In genomic region chr17:67293251-67294203, GRCh38 we compare ENCODE assay signal across 1 cellular context.
TF ChIP-seq lines count a peak whose summit lies in the region.

No MANE protein-coding gene starts in this region.

TF ChIP-seq in HepG2, 621 proteins besides CTCF, POLR2A, EP300 and RAD21 (continued from another document and continues in another):
- TF ChIP-seq, protein P1, sequence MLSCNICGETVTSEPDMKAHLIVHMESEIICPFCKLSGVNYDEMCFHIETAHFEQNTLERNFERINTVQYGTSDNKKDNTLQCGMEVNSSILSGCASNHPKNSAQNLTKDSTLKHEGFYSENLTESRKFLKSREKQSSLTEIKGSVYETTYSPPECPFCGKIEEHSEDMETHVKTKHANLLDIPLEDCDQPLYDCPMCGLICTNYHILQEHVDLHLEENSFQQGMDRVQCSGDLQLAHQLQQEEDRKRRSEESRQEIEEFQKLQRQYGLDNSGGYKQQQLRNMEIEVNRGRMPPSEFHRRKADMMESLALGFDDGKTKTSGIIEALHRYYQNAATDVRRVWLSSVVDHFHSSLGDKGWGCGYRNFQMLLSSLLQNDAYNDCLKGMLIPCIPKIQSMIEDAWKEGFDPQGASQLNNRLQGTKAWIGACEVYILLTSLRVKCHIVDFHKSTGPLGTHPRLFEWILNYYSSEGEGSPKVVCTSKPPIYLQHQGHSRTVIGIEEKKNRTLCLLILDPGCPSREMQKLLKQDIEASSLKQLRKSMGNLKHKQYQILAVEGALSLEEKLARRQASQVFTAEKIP (CRISPR knock-in tag; IDR thresholded peaks at IDR 0.05; ENCODE audit: borderline replicate concordance): no peak
- TF ChIP-seq ZBTB20 (CRISPR knock-in tag; IDR thresholded peaks at IDR 0.05; ENCODE audit: borderline replicate concordance, low read depth) (no peak), RARA (CRISPR knock-in tag; IDR thresholded peaks at IDR 0.05) (no peak), ATF4 (CRISPR knock-in tag; IDR thresholded peaks at IDR 0.05) (no peak), ZNF143 (CRISPR knock-in tag; IDR thresholded peaks at IDR 0.05) (no peak), HNF1A (IDR thresholded peaks at IDR 0.05; ENCODE audit: low read depth) (no peak), HNF1A (CRISPR knock-in tag; IDR thresholded peaks at IDR 0.05; ENCODE audit: borderline replicate concordance) (no peak), ZNF343 (CRISPR knock-in tag; IDR thresholded peaks at IDR 0.05) (0 out of 2 replicates have a peak, but pooled peaks have one; percentile 45), ZNF501 (CRISPR knock-in tag; IDR thresholded peaks at IDR 0.05) (0 out of 2 replicates have a peak, but pooled peaks have one; percentile 37), ZNF30 (CRISPR knock-in tag; IDR thresholded peaks at IDR 0.05) (no peak), ZFP62 (CRISPR knock-in tag; IDR thresholded peaks at IDR 0.05) (no peak), ZBTB49 (CRISPR knock-in tag; IDR thresholded peaks at IDR 0.05; ENCODE audit: borderline replicate concordance) (no peak), HNRNPL (IDR thresholded peaks at IDR 0.05; ENCODE audit: low read depth, low read length) (no peak), ZSCAN5A (CRISPR knock-in tag; IDR thresholded peaks at IDR 0.05; ENCODE audit: borderline replicate concordance) (no peak), STAG1 (CRISPR knock-in tag; IDR thresholded peaks at IDR 0.05) (peak; percentile 91), GLI4 (CRISPR knock-in tag; IDR thresholded peaks at IDR 0.05; ENCODE audit: borderline replicate concordance) (no peak), REST (IDR thresholded peaks at IDR 0.05; ENCODE audit: borderline replicate concordance in 1 of 2, low read depth in 1 of 2, low read length in 2 of 2) (no peak), SOX6 (IDR thresholded peaks at IDR 0.05) (no peak), SOX6 (CRISPR knock-in tag; IDR thresholded peaks at IDR 0.05) (no peak; the same call in 1 of the 2 replicates), ZBTB21 (CRISPR knock-in tag; IDR thresholded peaks at IDR 0.05) (no peak), PRDM10 (CRISPR knock-in tag; IDR thresholded peaks at IDR 0.05; ENCODE audit: low read depth) (no peak), MBNL3 (CRISPR knock-in tag; conservative IDR thresholded peaks at IDR 0.05) (no peak), PHF8 (CRISPR knock-in tag; IDR thresholded peaks at IDR 0.05) (peak; percentile 56), ZNF446 (CRISPR knock-in tag; IDR thresholded peaks at IDR 0.05) (no peak), ZNF274 (CRISPR knock-in tag; IDR thresholded peaks at IDR 0.05) (no peak), RBM22 (optimal IDR thresholded peaks at IDR 0.05; ENCODE audit: low read length) (no peak), ATF1 (CRISPR knock-in tag; IDR thresholded peaks at IDR 0.05) (no peak), DR1 (CRISPR knock-in tag; IDR thresholded peaks at IDR 0.05) (no peak), HNRNPLL (IDR thresholded peaks at IDR 0.05; ENCODE audit: low read depth, low read length, poor library complexity, severe bottlenecking) (peak; percentile 40), ZNF713 (CRISPR knock-in tag; IDR thresholded peaks at IDR 0.05) (no peak), ZKSCAN5 (CRISPR knock-in tag; IDR thresholded peaks at IDR 0.05) (no peak), SMC3 (IDR thresholded peaks at IDR 0.05; ENCODE audit: low read length) (peak; percentile 79), STAT5B (CRISPR knock-in tag; IDR thresholded peaks at IDR 0.05) (no peak)
- TF ChIP-seq, protein P2, sequence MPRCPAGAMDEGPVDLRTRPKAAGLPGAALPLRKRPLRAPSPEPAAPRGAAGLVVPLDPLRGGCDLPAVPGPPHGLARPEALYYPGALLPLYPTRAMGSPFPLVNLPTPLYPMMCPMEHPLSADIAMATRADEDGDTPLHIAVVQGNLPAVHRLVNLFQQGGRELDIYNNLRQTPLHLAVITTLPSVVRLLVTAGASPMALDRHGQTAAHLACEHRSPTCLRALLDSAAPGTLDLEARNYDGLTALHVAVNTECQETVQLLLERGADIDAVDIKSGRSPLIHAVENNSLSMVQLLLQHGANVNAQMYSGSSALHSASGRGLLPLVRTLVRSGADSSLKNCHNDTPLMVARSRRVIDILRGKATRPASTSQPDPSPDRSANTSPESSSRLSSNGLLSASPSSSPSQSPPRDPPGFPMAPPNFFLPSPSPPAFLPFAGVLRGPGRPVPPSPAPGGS (CRISPR knock-in tag; IDR thresholded peaks at IDR 0.05): no peak
- TF ChIP-seq, protein P3, sequence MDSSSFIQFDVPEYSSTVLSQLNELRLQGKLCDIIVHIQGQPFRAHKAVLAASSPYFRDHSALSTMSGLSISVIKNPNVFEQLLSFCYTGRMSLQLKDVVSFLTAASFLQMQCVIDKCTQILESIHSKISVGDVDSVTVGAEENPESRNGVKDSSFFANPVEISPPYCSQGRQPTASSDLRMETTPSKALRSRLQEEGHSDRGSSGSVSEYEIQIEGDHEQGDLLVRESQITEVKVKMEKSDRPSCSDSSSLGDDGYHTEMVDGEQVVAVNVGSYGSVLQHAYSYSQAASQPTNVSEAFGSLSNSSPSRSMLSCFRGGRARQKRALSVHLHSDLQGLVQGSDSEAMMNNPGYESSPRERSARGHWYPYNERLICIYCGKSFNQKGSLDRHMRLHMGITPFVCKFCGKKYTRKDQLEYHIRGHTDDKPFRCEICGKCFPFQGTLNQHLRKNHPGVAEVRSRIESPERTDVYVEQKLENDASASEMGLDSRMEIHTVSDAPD (CRISPR knock-in tag; IDR thresholded peaks at IDR 0.05): no peak
- TF ChIP-seq, protein P4, sequence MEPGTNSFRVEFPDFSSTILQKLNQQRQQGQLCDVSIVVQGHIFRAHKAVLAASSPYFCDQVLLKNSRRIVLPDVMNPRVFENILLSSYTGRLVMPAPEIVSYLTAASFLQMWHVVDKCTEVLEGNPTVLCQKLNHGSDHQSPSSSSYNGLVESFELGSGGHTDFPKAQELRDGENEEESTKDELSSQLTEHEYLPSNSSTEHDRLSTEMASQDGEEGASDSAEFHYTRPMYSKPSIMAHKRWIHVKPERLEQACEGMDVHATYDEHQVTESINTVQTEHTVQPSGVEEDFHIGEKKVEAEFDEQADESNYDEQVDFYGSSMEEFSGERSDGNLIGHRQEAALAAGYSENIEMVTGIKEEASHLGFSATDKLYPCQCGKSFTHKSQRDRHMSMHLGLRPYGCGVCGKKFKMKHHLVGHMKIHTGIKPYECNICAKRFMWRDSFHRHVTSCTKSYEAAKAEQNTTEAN (CRISPR knock-in tag; conservative IDR thresholded peaks at IDR 0.05): no peak
